8 cellular contexts compared by ENCODE assay signal in genomic region chr10:93702278-93703001, GRCh38. TPM values are rescaled to one million over a fixed set of nuclear protein-coding genes. Genes with fewer than 3 reads are reported as not detected.
DNase-seq lines count a peak whose midpoint lies in the region; ATAC-seq and TF ChIP-seq lines count a peak whose summit lies in the region.

Gene FRA10AC1, minus strand, starts transcription at chr10:93702592. Its CDS starts 2,486 bp downstream, at chr10:93700106.

- peak; percentile 73 for ATAC-seq in HG02610 (IDR thresholded peaks at IDR 0.05; ENCODE audit: unreplicated experiment)

- TF ChIP-seq POLR2A in tibial nerve (IDR thresholded peaks at IDR 0.05): peak; percentile 47 to 71

- 0% methylated on average over 41 to 51 of the region's 51 CpGs for whole genome bisulfite sequencing in tibial nerve, 2 donors

- H3K36me3 ChIP-seq in parathyroid adenoma (ENCODE audit: control insufficient read depth, insufficient read depth, low read length) (no peaks in the 10 kb centered on the region), tibial nerve (peaks cover 0 to 22% (median 0%) of the 10 kb centered on the region in 3 donors)

- H3K4me2 ChIP-seq in parathyroid adenoma (ENCODE audit: low read length): peak within 1 kb of the TSS; percentile 97

- no peaks in the 10 kb centered on the region for H3K27me3 ChIP-seq in parathyroid adenoma (ENCODE audit: control insufficient read depth, insufficient read depth, low read length)
- H3K27me3 ChIP-seq in tibial nerve: no peaks in the 10 kb centered on the region

- TF ChIP-seq EP300 in tibial nerve (IDR thresholded peaks at IDR 0.05): peak; percentile 75 to 97

- H3K27ac ChIP-seq in parathyroid adenoma (peak within 1 kb of the TSS; percentile 87), tibial nerve (peak within 1 kb of the TSS; percentile 73 to 96 (median 86))

- peaks cover 5% of the 10 kb centered on the region for H3K4me1 ChIP-seq in parathyroid adenoma
- peaks cover 0 to 47% (median 6%) of the 10 kb centered on the region in 4 donors for H3K4me1 ChIP-seq in tibial nerve

- DNase-seq in GM12865 (ENCODE audit: low read depth) (peak; percentile 97), NCI-H1092 treated with DMSO at 0.1 percent for 48 hours (lab: John Stamatoyannopoulos, UW) (peak; percentile 86), SKM-1 treated with dmso at 0.1 percent for 144 hours (lab: John Stamatoyannopoulos, UW; ENCODE audit: unreplicated experiment) (peak; percentile 87), cardiac septum (ENCODE audit: low spot score) (peak; percentile 96), tibial nerve (ENCODE audit: low spot score in 2 of 2) (peak; percentile 87 to 92)
- peak; percentile 75 for DNase-seq in activated naive CD8-positive, alpha-beta T cell treated with anti-CD3 and anti-CD28 coated beads, Interleukin-2, amount 50 U/mL, for 16 hours (ENCODE audit: low read depth, low spot score)

- H3K4me3 ChIP-seq in GM12865 (ENCODE audit: low read depth, low read length) (peak within 1 kb of the TSS; percentile 88), parathyroid adenoma (ENCODE audit: low read depth, low read length) (peak within 1 kb of the TSS; percentile 81), tibial nerve (peak within 1 kb of the TSS; percentile 39 to 76 (median 67))

- TF ChIP-seq CTCF in GM12865 (IDR thresholded peaks at IDR 0.05; ENCODE audit: insufficient read depth, low read depth, low read length, missing control alignments) (peak; percentile 47), parathyroid adenoma (IDR thresholded peaks at IDR 0.05) (peak; percentile 68), tibial nerve (IDR thresholded peaks at IDR 0.05) (peak; percentile 33 to 85 (median 67))

- intact Hi-C loops in cardiac septum (cut with DNase I): loop anchor here (10.0 kb wide), 1 partner anchor 112 kb away; no protein-coding TSS in a partner anchor

- H3K9me3 ChIP-seq in parathyroid adenoma (ENCODE audit: control insufficient read depth, low read length) (no peaks in the 10 kb centered on the region), tibial nerve (no peaks in the 10 kb centered on the region)

- no peaks in the 10 kb centered on the region for H3K79me2 ChIP-seq in parathyroid adenoma

- peak within 1 kb of the TSS; percentile 30 for H3K9ac ChIP-seq in parathyroid adenoma

- peak within 1 kb of the TSS; percentile 77 for H2AFZ ChIP-seq in parathyroid adenoma

RNA-seq across cellular contexts. Expression of gene FRA10AC1, which starts in this region (rescaled TPM):
- total RNA-seq in cardiac septum (21.1 TPM), tibial nerve (10 to 100 TPM; 14.1 to 25.5 (median 16.1) TPM)

Comparison
In these comparisons a context has a peak if more than half of its experiments do, and no peak if none do; other contexts are left out.
1. Peak in every context shown above with its lines: DNase-seq, ATAC-seq, H3K4me3 ChIP-seq and H3K27ac ChIP-seq.